ENCODE assay signal across 23 cellular contexts in the genomic region with DNA sequence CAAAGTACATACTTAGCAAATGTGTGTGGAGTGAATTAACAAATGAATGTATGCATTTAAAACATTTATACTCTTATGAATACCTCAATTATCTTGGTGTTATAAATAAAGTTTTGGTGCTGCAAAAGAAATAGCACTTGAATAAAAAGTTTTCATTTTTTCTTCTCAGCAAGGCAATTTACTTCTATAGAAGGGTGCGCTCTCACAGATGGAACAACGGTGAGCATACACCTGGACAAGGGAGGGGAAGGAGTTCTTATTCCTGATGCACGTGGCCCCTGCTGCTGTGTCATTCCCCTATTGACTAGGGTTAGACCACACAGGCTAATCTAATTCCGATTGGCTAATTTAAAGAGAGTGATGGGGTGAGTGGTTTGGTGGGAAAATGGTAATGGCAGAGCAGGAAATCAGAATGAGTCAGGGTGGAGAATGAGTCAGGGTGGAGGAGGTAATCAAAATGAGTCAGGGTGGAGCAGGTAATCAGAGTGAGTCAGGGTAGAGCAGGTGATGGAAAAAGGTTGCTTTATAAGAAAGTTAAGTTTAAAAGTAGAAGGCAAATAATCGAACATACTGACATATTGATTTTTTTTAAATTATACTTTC. TPM values are rescaled to one million over a fixed set of nuclear protein-coding genes. Genes with fewer than 3 reads are reported as not detected.
DNase-seq lines count a peak whose midpoint lies in the region; ATAC-seq and TF ChIP-seq lines count a peak whose summit lies in the region.
"Had no signal": no experiment of that assay in that cellular context is flagged by ENCODE, and none has a peak within 500 bp of the region (broad histone marks: within the 10 kb centered on the region; RNA-seq: fewer than 3 reads in every experiment).

No MANE protein-coding gene starts in this region.

- H3K4me3 Mint-ChIP-seq in activated CD4-positive, alpha-beta memory T cell treated with anti-CD3 and anti-CD28 coated beads for 36 hours: no peak overlapping the region
- no peak overlapping the region for H3K4me3 Mint-ChIP-seq in activated naive CD8-positive, alpha-beta T cell treated with anti-CD3 and anti-CD28 coated beads for 36 hours
- no peak overlapping the region for H3K4me3 Mint-ChIP-seq in stimulated activated naive CD8-positive, alpha-beta T cell treated with anti-CD3 and anti-CD28 coated beads, Interleukin-15, amount 100 ng/mL, for 72 hours
- H3K4me3 Mint-ChIP-seq: CD4-positive, CD25-positive, alpha-beta regulatory T cell; nephron progenitor cell had no signal

- intact Hi-C loops in activated CD4-positive, alpha-beta memory T cell treated with anti-CD3 and anti-CD28 coated beads for 36 hours (cut with micrococcal nuclease): no loop called here
- intact Hi-C loops in stomach (cut with DNase I; ENCODE audit: low total_unique reads): no loop called here

- no peak for TF ChIP-seq CTCF in stomach (IDR thresholded peaks at IDR 0.05)

- TF ChIP-seq EP300 in stomach (IDR thresholded peaks at IDR 0.05): no peak

- POLR2A ChIA-PET in activated CD4-positive, alpha-beta memory T cell treated with anti-CD3 and anti-CD28 coated beads for 36 hours (lab: Charles Lee): no interaction called here

- no peaks in the 10 kb centered on the region for H3K4me1 ChIP-seq in stomach
- H3K4me1 ChIP-seq: gastrocnemius medialis, parathyroid adenoma, right lobe of liver had no signal

- H3K9me3 Mint-ChIP-seq in activated CD4-positive, alpha-beta memory T cell treated with anti-CD3 and anti-CD28 coated beads for 36 hours: peaks cover 32% of the 10 kb centered on the region
- H3K9me3 Mint-ChIP-seq in activated naive CD8-positive, alpha-beta T cell treated with anti-CD3 and anti-CD28 coated beads for 36 hours: peaks cover 10% of the 10 kb centered on the region
- peaks cover 6 to 7% of the 10 kb centered on the region in 2 donors for H3K9me3 Mint-ChIP-seq in stimulated activated naive CD8-positive, alpha-beta T cell treated with anti-CD3 and anti-CD28 coated beads, Interleukin-15, amount 100 ng/mL, for 72 hours

- no peak overlapping the region for H3K27ac ChIP-seq in stomach
- H3K27ac ChIP-seq: gastrocnemius medialis, parathyroid adenoma, right lobe of liver, WERI-Rb-1 had no signal

- no peak overlapping the region for H3K27ac Mint-ChIP-seq in activated CD4-positive, alpha-beta memory T cell treated with anti-CD3 and anti-CD28 coated beads for 36 hours
- peak overlapping the region; percentile 40 for H3K27ac Mint-ChIP-seq in activated naive CD8-positive, alpha-beta T cell treated with anti-CD3 and anti-CD28 coated beads for 36 hours
- no peak overlapping the region for H3K27ac Mint-ChIP-seq in stimulated activated naive CD8-positive, alpha-beta T cell treated with anti-CD3 and anti-CD28 coated beads, Interleukin-15, amount 100 ng/mL, for 72 hours
- H3K27ac Mint-ChIP-seq: nephron progenitor cell had no signal

- WGBS in stomach, 5 donors: 78 to 90% (median 88%) methylated on average over 5 of the region's 5 CpGs

- peak; percentile 55 for ATAC-seq in stimulated activated naive CD8-positive, alpha-beta T cell treated with anti-CD3 and anti-CD28 coated beads, Interleukin-15, amount 100 ng/mL, for 72 hours
- no peak for ATAC-seq in HG02571 (IDR thresholded peaks at IDR 0.05; ENCODE audit: unreplicated experiment)
- ATAC-seq: esophagus mucosa, gastrocnemius medialis, right lobe of liver had no signal

- no peak for TF ChIP-seq POLR2A in stomach (IDR thresholded peaks at IDR 0.05)

- no peaks in the 10 kb centered on the region for H3K27me3 ChIP-seq in stomach
- H3K27me3 ChIP-seq: gastrocnemius medialis, right lobe of liver had no signal

- no peaks in the 10 kb centered on the region for H3K36me3 ChIP-seq in stomach
- H3K36me3 ChIP-seq: gastrocnemius medialis, right lobe of liver, WERI-Rb-1 had no signal

- no peaks in the 10 kb centered on the region for H3K27me3 Mint-ChIP-seq in activated CD4-positive, alpha-beta memory T cell treated with anti-CD3 and anti-CD28 coated beads for 36 hours
- H3K27me3 Mint-ChIP-seq in activated naive CD8-positive, alpha-beta T cell treated with anti-CD3 and anti-CD28 coated beads for 36 hours: no peaks in the 10 kb centered on the region
- no peaks in the 10 kb centered on the region for H3K27me3 Mint-ChIP-seq in stimulated activated naive CD8-positive, alpha-beta T cell treated with anti-CD3 and anti-CD28 coated beads, Interleukin-15, amount 100 ng/mL, for 72 hours
- H3K27me3 Mint-ChIP-seq: CD4-positive, CD25-positive, alpha-beta regulatory T cell had no signal

- peaks cover 7% of the 10 kb centered on the region for H3K36me3 Mint-ChIP-seq in activated CD4-positive, alpha-beta memory T cell treated with anti-CD3 and anti-CD28 coated beads for 36 hours
- peaks cover 11% of the 10 kb centered on the region for H3K36me3 Mint-ChIP-seq in activated naive CD8-positive, alpha-beta T cell treated with anti-CD3 and anti-CD28 coated beads for 36 hours

- CTCF ChIA-PET in activated CD4-positive, alpha-beta memory T cell treated with anti-CD3 and anti-CD28 coated beads for 36 hours (lab: Charles Lee): no interaction called here

- DNase-seq in stimulated activated CD4-positive, alpha-beta T cell treated with anti-CD3 and anti-CD28 coated beads, Interleukin-1b, Interleukin-23, amount 100 ng/mL, for 48 hours: peak; percentile 22
- no peak for DNase-seq in stimulated activated CD4-positive, alpha-beta T cell treated with anti-CD3 and anti-CD28 coated beads, Interleukin-12 subunit alpha, Interleukin-12 subunit beta, amount 100 ng/mL, for 4 hours
- DNase-seq in activated CD4-positive, alpha-beta memory T cell treated with anti-CD3 and anti-CD28 coated beads for 36 hours: peak; percentile 31
- peak; percentile 14 for DNase-seq in activated naive CD8-positive, alpha-beta T cell treated with anti-CD3 and anti-CD28 coated beads for 36 hours
- DNase-seq in stimulated activated naive CD8-positive, alpha-beta T cell treated with anti-CD3 and anti-CD28 coated beads, Interleukin-15, amount 100 ng/mL, for 72 hours: peak in 1 of 2 donors; percentile 40
- DNase-seq in stomach: no peak
- DNase-seq: activated gamma-delta T cell treated with Interleukin-2 at 50 U/mL for 16 hours; CD4-positive, CD25-positive, alpha-beta regulatory T cell; DMS 273 treated with DMSO at 0.1 percent for 48 hours; effector CD8-positive, alpha-beta T cell; gastrocnemius medialis; GDM1; hypothalamus; KBM-7; NCI-H1694; NCI-H2171 treated with DMSO at 0.1 percent for 48 hours; NCI-H524 treated with DMSO at 0.1 percent for 48 hours; nephron progenitor cell; right lobe of liver; WERI-Rb-1 had no signal

- peaks cover 0 to 26% (median 9%) of the 10 kb centered on the region in 4 donors for H3K9me3 ChIP-seq in stomach
- H3K9me3 ChIP-seq: gastrocnemius medialis, right lobe of liver had no signal

- no peak overlapping the region for H3K4me3 ChIP-seq in stomach
- H3K4me3 ChIP-seq: gastrocnemius medialis, right lobe of liver had no signal

- peaks cover 5% of the 10 kb centered on the region for H3K4me1 Mint-ChIP-seq in activated CD4-positive, alpha-beta memory T cell treated with anti-CD3 and anti-CD28 coated beads for 36 hours (ENCODE audit: low read depth)
- H3K4me1 Mint-ChIP-seq in activated naive CD8-positive, alpha-beta T cell treated with anti-CD3 and anti-CD28 coated beads for 36 hours: peaks cover 7% of the 10 kb centered on the region
- peaks cover 16% of the 10 kb centered on the region for H3K4me1 Mint-ChIP-seq in stimulated activated naive CD8-positive, alpha-beta T cell treated with anti-CD3 and anti-CD28 coated beads, Interleukin-15, amount 100 ng/mL, for 72 hours
- H3K4me1 Mint-ChIP-seq: nephron progenitor cell had no signal

RNA-seq across cellular contexts. Expression of a gene that starts 28.2 kb away (rescaled TPM):
- 100 to 1,000 TPM; 908 to 924 TPM for total RNA-seq in activated CD4-positive, alpha-beta memory T cell treated with anti-CD3 and anti-CD28 coated beads for 36 hours
- total RNA-seq in activated naive CD8-positive, alpha-beta T cell treated with anti-CD3 and anti-CD28 coated beads for 36 hours: 1,000 to 10,000 TPM; 1,246 to 1,264 TPM
- 100 to 1,000 TPM in 3 of 5 donors, 10 to 100 TPM in 2; 29.3 to 207 (median 104) TPM for total RNA-seq in stomach
- 100 to 1,000 TPM; 122 to 150 (median 128) TPM for polyA plus RNA-seq in stomach

Comparison
In these comparisons a context has a peak if more than half of its experiments do, and no peak if none do; other contexts are left out.
1. DNase-seq: peak in stimulated activated CD4-positive, alpha-beta T cell treated with anti-CD3 and anti-CD28 coated beads, Interleukin-1b, Interleukin-23, amount 100 ng/mL, for 48 hours (single experiment), activated CD4-positive, alpha-beta memory T cell treated with anti-CD3 and anti-CD28 coated beads for 36 hours (single experiment) and activated naive CD8-positive, alpha-beta T cell treated with anti-CD3 and anti-CD28 coated beads for 36 hours (single experiment); none in stimulated activated CD4-positive, alpha-beta T cell treated with anti-CD3 and anti-CD28 coated beads, Interleukin-12 subunit alpha, Interleukin-12 subunit beta, amount 100 ng/mL, for 4 hours (single experiment) and stomach (single experiment).
2. RNA of a gene that starts 28.2 kb away (total RNA-seq): 1,246 to 1,264 TPM in activated naive CD8-positive, alpha-beta T cell treated with anti-CD3 and anti-CD28 coated beads for 36 hours and 908 to 924 TPM in activated CD4-positive, alpha-beta memory T cell treated with anti-CD3 and anti-CD28 coated beads for 36 hours; 29.3 to 207 TPM in stomach; every median in the first group is over 4 times any median in the second.